25 cellular contexts compared by ENCODE assay signal in genomic region chr7:31106303-31107105, GRCh38. TPM values are rescaled to one million over a fixed set of nuclear protein-coding genes. Genes with fewer than 3 reads are reported as not detected.
A peak's percentile ranks its signal among the peaks of the same experiment; 100 is the strongest.
DNase-seq lines count a peak whose midpoint lies in the region; ATAC-seq and TF ChIP-seq lines count a peak whose summit lies in the region.
"Had no signal": no experiment of that assay in that cellular context is flagged by ENCODE, and none has a peak within 500 bp of the region (broad histone marks: within the 10 kb centered on the region; RNA-seq: fewer than 3 reads in every experiment).

No MANE protein-coding gene starts in this region.

- no peaks in the 10 kb centered on the region for H3K4me1 ChIP-seq in H9 (ENCODE audit: insufficient read depth, low read length)
- no peaks in the 10 kb centered on the region for H3K4me1 ChIP-seq in RWPE2 (ENCODE audit: insufficient read depth, poor library complexity, severe bottlenecking)
- no peaks in the 10 kb centered on the region for H3K4me1 ChIP-seq in mucosa of descending colon (ENCODE audit: low read depth)
- H3K4me1 ChIP-seq: BLaER1, SJSA1 had no signal

- H3K9me3 ChIP-seq in H9 (ENCODE audit: control insufficient read depth, low read depth, low read length) (no peaks in the 10 kb centered on the region), RWPE2 (ENCODE audit: severe bottlenecking) (no peaks in the 10 kb centered on the region), mucosa of descending colon (no peaks in the 10 kb centered on the region)
- H3K9me3 ChIP-seq: BLaER1, SJSA1 had no signal

- no peak overlapping the region for H3K4me2 ChIP-seq in H9 (ENCODE audit: insufficient read depth, insufficient read length, low read length)
- H3K4me2 ChIP-seq: BLaER1, GM23338 had no signal

- no peak overlapping the region for H2BK20ac ChIP-seq in H9 (ENCODE audit: low read depth, low read length, poor library complexity, severe bottlenecking)

- no peak overlapping the region for H2BK5ac ChIP-seq in H9 (ENCODE audit: insufficient read length, low read length)

- peaks cover 0 to 4% (median 0%) of the 10 kb centered on the region in 3 experiments; a peak in 2 of 7 replicates for H3K36me3 Mint-ChIP-seq in H9 (ENCODE audit: insufficient read depth in 1 of 3, low read depth in 3 of 3)
- H3K36me3 Mint-ChIP-seq in type B pancreatic cell = no peaks in the 10 kb centered on the region
- no peaks in the 10 kb centered on the region for H3K36me3 Mint-ChIP-seq in immature natural killer cell

- H3K27ac ChIP-seq in H9 (ENCODE audit: insufficient read length, low read depth, low read length) = no peak overlapping the region
- no peak overlapping the region for H3K27ac ChIP-seq in RWPE2 (ENCODE audit: poor library complexity, severe bottlenecking)
- H3K27ac ChIP-seq: BLaER1, SJSA1 had no signal

- H3K18ac ChIP-seq in H9 (ENCODE audit: insufficient read length, low read depth, low read length) = no peak overlapping the region

- H4K8ac ChIP-seq in H9 (replicated peaks; ENCODE audit: insufficient read length, low read depth, low read length) = no peak overlapping the region

- H3K27me3 Mint-ChIP-seq in H9 (ENCODE audit: low read depth) (no peaks in the 10 kb centered on the region; the same call in none of the 2 replicates), type B pancreatic cell (peaks cover 18% of the 10 kb centered on the region), immature natural killer cell (ENCODE audit: low read depth in 3 of 3) (peaks cover 0 to 6% (median 5%) of the 10 kb centered on the region in 3 donors)
- H3K27me3 Mint-ChIP-seq: CD4-positive, alpha-beta T cell had no signal

- no peak overlapping the region for H3K4me3 ChIP-seq in RWPE2 (ENCODE audit: severe bottlenecking)
- no peak overlapping the region for H3K4me3 ChIP-seq in mucosa of descending colon
- H3K4me3 ChIP-seq: BLaER1, GM12878, GM23338, SJSA1 had no signal

- no peak overlapping the region for H2AK5ac ChIP-seq in H9 (ENCODE audit: insufficient read length, low read length)

- H2BK15ac ChIP-seq in H9 (ENCODE audit: low read depth, low read length) = no peak overlapping the region

- DNase-seq in H9 (peak; percentile 19), RWPE2 (ENCODE audit: low spot score) (peak; percentile 24), left lobe of liver (ENCODE audit: low spot score) (peak; percentile 33), type B pancreatic cell (ENCODE audit: extremely low spot score, unreplicated experiment) (peak; percentile 62), immature natural killer cell (no peak), mucosa of descending colon (no peak), NCI-H1436 (lab: John Stamatoyannopoulos, UW) (no peak)
- DNase-seq: ACHN; CD4-positive, alpha-beta T cell; COR-L47; DMS79 treated with DMSO at 0.1 percent for 48 hours; KG1; NCI-H1092 treated with DMSO at 0.1 percent for 48 hours; NCI-H146; NCI-H2029; NCI-H2227 treated with DMSO at 0.1 percent for 48 hours; NCI-H510A; NCI-H748 treated with DMSO at 0.1 percent for 48 hours; NK-92 treated with Interleukin-12 subunit alpha and Interleukin-12 subunit beta, amount 100 ng/mL, for 24 hours had no signal

- no peak overlapping the region for H3K23ac ChIP-seq in H9 (ENCODE audit: insufficient read length, low read depth, low read length)

- H3K27ac Mint-ChIP-seq in H9 (no peak overlapping the region), type B pancreatic cell (no peak overlapping the region), immature natural killer cell (no peak overlapping the region)
- H3K27ac Mint-ChIP-seq: CD4-positive, alpha-beta T cell; GM23338 had no signal

- no peak overlapping the region for H3T11ph ChIP-seq in H9 (ENCODE audit: low read length)

- H3K14ac ChIP-seq in H9 (ENCODE audit: insufficient read depth, low read length) = peak overlapping the region; percentile 33; the same call in 1 of the 2 replicates

- H3K9me3 Mint-ChIP-seq in H9 = no peaks in the 10 kb centered on the region
- H3K9me3 Mint-ChIP-seq in type B pancreatic cell = no peaks in the 10 kb centered on the region
- no peaks in the 10 kb centered on the region for H3K9me3 Mint-ChIP-seq in immature natural killer cell
- H3K9me3 Mint-ChIP-seq: CD4-positive, alpha-beta T cell; GM23338 had no signal

- no CpG with 5 or more reads among the region's 13 CpGs for WGBS in H9 (ENCODE audit: extremely low coverage, insufficient read length, low lambda C conversion rate)

- no peak overlapping the region for H2AFZ ChIP-seq in H9 (ENCODE audit: low read length)
- H2AFZ ChIP-seq: GM23338 had no signal

- H3K79me2 ChIP-seq in H9 (ENCODE audit: insufficient read depth, low read length) = no peaks in the 10 kb centered on the region

- no peak for ATAC-seq in RWPE2 (ENCODE audit: low read depth)
- ATAC-seq in left lobe of liver = no peak
- ATAC-seq in mucosa of descending colon = no peak
- ATAC-seq: GM12878, HCT116, Right ventricle myocardium inferior had no signal

- no peak overlapping the region for H3K9ac ChIP-seq in H9 (ENCODE audit: extremely low read depth, insufficient read length, low read length)
- H3K9ac ChIP-seq: BLaER1 had no signal

- intact Hi-C loops in mucosa of descending colon (cut with DNase I, micrococcal nuclease) = no loop called here

- no peaks in the 10 kb centered on the region for H3K36me3 ChIP-seq in RWPE2 (ENCODE audit: low read depth)
- no peaks in the 10 kb centered on the region for H3K36me3 ChIP-seq in mucosa of descending colon (ENCODE audit: low read depth)
- H3K36me3 ChIP-seq: BLaER1, SJSA1 had no signal

- no peaks in the 10 kb centered on the region for H4K20me1 ChIP-seq in H9 (ENCODE audit: control insufficient read depth, insufficient read depth, insufficient read length)
- H4K20me1 ChIP-seq: BLaER1 had no signal

- no peaks in the 10 kb centered on the region for H3K23me2 ChIP-seq in H9 (ENCODE audit: insufficient read length, low read depth, low read length, poor library complexity, severe bottlenecking)

- H3K4me3 Mint-ChIP-seq in H9 (no peak overlapping the region), type B pancreatic cell (no peak overlapping the region), immature natural killer cell (no peak overlapping the region)
- H3K4me3 Mint-ChIP-seq: CD4-positive, alpha-beta T cell; GM23338 had no signal

- no peak overlapping the region for H3K56ac ChIP-seq in H9 (ENCODE audit: insufficient read length, low read depth, low read length)

- no peaks in the 10 kb centered on the region for H3K79me1 ChIP-seq in H9 (ENCODE audit: insufficient read depth, low read depth, low read length, poor library complexity, severe bottlenecking)

- no peak overlapping the region for H4K5ac ChIP-seq in H9 (ENCODE audit: insufficient read length, low read depth, low read length)

- H3K27me3 ChIP-seq in H9 (ENCODE audit: insufficient read depth, low read length) = no peaks in the 10 kb centered on the region
- peaks cover 4% of the 10 kb centered on the region for H3K27me3 ChIP-seq in RWPE2 (ENCODE audit: insufficient read depth, poor library complexity, severe bottlenecking)
- H3K27me3 ChIP-seq: BLaER1, SJSA1 had no signal

- no peak overlapping the region for H4K91ac ChIP-seq in H9 (ENCODE audit: insufficient read length, low read depth, low read length)

- H3K4me1 Mint-ChIP-seq in H9 (peaks cover 6 to 9% of the 10 kb centered on the region in 2 experiments; a peak in 2 of 4 replicates), type B pancreatic cell (ENCODE audit: unreplicated experiment) (no peaks in the 10 kb centered on the region), immature natural killer cell (no peaks in the 10 kb centered on the region)
- H3K4me1 Mint-ChIP-seq: GM23338 had no signal

- no peak overlapping the region for H2BK120ac ChIP-seq in H9 (ENCODE audit: low read depth, low read length, poor library complexity, severe bottlenecking)

- H3K4ac ChIP-seq in H9 (ENCODE audit: low read depth, low read length) = no peak overlapping the region

- TF ChIP-seq CTCF in H9 (conservative IDR thresholded peaks at IDR 0.05) = no peak
- no peak for TF ChIP-seq CTCF in RWPE2 (IDR thresholded peaks at IDR 0.05; ENCODE audit: poor library complexity, severe bottlenecking)
- no peak for TF ChIP-seq CTCF in type B pancreatic cell (conservative IDR thresholded peaks at IDR 0.05)
- no peak for TF ChIP-seq CTCF in mucosa of descending colon (IDR thresholded peaks at IDR 0.05)

- H2BK12ac ChIP-seq in H9 (ENCODE audit: insufficient read length, low read depth, low read length) = no peak overlapping the region

RNA-seq across cellular contexts. Expression of gene ADCYAP1R1, which starts 54.4 kb away (rescaled TPM):
- total RNA-seq in H9 (2021) = 7.4 and 8.9 TPM in 2 replicates
- total RNA-seq in left lobe of liver = 0.65 TPM
- 0.24 and 2.8 TPM in 2 replicates for total RNA-seq in type B pancreatic cell (ENCODE audit: low replicate concordance)
- polyA plus RNA-seq in immature natural killer cell = not detected
- total RNA-seq in mucosa of descending colon = 10 to 100 TPM in 1 of 3 donors, 1 to 10 TPM in 1, under 1 TPM in 1; 0.26 to 15.0 (median 2.2) TPM
- total RNA-seq: CD4-positive, alpha-beta T cell; GM12878; SJSA1 had no signal
- polyA plus RNA-seq: GM12878 had no signal

Comparison
In these comparisons a context has a peak if more than half of its experiments do, and no peak if none do; other contexts are left out.
1. DNase-seq: peak in H9 (single experiment), RWPE2 (single experiment), left lobe of liver (single experiment) and type B pancreatic cell (single experiment); none in immature natural killer cell (0 of 3), mucosa of descending colon (0 of 3) and NCI-H1436 (single experiment).